In genomic region chr6:41789937-41790502, GRCh38 we compare ENCODE assay signal across 1 cellular context.
TF ChIP-seq lines count a peak whose summit lies in the region.

No MANE protein-coding gene starts in this region.

TF ChIP-seq in GM12878, 131 proteins besides CTCF, POLR2A, EP300 and RAD21:
- TF ChIP-seq RELB (IDR thresholded peaks at IDR 0.05; ENCODE audit: low read depth) (no peak), ZNF207 (IDR thresholded peaks at IDR 0.05; ENCODE audit: borderline replicate concordance) (no peak), IKZF2 (IDR thresholded peaks at IDR 0.05) (no peak), FOXK2 (IDR thresholded peaks at IDR 0.05) (no peak), MEF2B (IDR thresholded peaks at IDR 0.05; ENCODE audit: partially characterized antibody, poor library complexity, severe bottlenecking) (no peak), NFXL1 (IDR thresholded peaks at IDR 0.05; ENCODE audit: borderline replicate concordance) (no peak), HDAC2 (IDR thresholded peaks at IDR 0.05) (no peak), NR2C1 (IDR thresholded peaks at IDR 0.05) (no peak)
